In the genomic region with DNA sequence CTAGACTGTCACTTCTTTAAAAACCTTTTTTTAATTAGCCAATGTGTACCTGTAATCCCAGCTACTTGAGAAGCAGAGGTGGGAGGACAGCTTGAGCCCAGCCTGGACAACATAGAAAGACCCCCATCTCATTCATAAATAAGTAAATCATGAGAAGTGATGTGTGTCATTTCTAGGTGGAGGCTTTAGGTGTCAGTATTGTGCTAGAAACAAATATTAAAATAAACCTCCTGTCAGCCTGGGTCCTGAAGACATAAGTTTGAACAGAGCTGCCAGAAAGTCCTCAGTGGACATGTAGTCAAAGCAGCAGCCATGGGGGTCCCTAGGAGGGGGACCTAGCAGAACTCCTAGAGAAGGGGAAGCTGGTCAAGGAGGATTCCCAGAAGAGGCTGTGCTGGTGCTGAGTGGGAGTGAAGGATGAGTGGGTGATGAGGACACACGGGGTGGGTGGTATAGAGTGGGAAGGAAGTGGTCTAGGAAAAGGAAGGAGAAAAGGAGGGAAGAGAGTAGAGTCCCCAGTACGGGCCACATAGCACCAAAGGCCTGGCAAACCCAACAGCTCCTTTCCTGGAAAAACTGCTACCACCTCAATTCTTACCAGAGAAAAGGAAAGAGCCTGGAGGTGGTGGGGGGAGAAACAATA, we compare ENCODE assay signal across 10 cellular contexts.
A peak's percentile ranks its signal among the peaks of the same experiment; 100 is the strongest.
DNase-seq lines count a peak whose midpoint lies in the region; ATAC-seq and TF ChIP-seq lines count a peak whose summit lies in the region.
"Had no signal": no experiment of that assay in that cellular context is flagged by ENCODE, and none has a peak within 500 bp of the region (broad histone marks: within the 10 kb centered on the region; RNA-seq: fewer than 3 reads in every experiment).

No MANE protein-coding gene starts in this region.

- ATAC-seq in HG02852 (IDR thresholded peaks at IDR 0.05; ENCODE audit: unreplicated experiment) (no peak), HG03521 (IDR thresholded peaks at IDR 0.05; ENCODE audit: unreplicated experiment) (no peak), HG03378 (IDR thresholded peaks at IDR 0.05; ENCODE audit: unreplicated experiment) (no peak)
- ATAC-seq: activated T-cell treated with anti-CD3 and anti-CD28 coated beads, Interleukin-2, amount 50 U/mL, for 72 hours; left lung had no signal

- TF ChIP-seq CTCF in GM12874 (IDR thresholded peaks at IDR 0.05; ENCODE audit: insufficient read depth, low read depth, low read length) = peak; percentile 30; the same call in 1 of the 2 replicates

- DNase-seq in AG20443 (ENCODE audit: low spot score) = peak; percentile 39
- DNase-seq in RKO (ENCODE audit: low spot score) = peak; percentile 22
- DNase-seq in hepatic stellate cell (ENCODE audit: low spot score) = peak; percentile 31
- DNase-seq in NCI-H1105 treated with DMSO at 0.1 percent for 48 hours (lab: John Stamatoyannopoulos, UW) = no peak
- DNase-seq: activated T-cell treated with anti-CD3 and anti-CD28 coated beads, Interleukin-2, amount 50 U/mL, for 72 hours; left lung had no signal
